1 cellular context compared by ENCODE assay signal in the genomic region with DNA sequence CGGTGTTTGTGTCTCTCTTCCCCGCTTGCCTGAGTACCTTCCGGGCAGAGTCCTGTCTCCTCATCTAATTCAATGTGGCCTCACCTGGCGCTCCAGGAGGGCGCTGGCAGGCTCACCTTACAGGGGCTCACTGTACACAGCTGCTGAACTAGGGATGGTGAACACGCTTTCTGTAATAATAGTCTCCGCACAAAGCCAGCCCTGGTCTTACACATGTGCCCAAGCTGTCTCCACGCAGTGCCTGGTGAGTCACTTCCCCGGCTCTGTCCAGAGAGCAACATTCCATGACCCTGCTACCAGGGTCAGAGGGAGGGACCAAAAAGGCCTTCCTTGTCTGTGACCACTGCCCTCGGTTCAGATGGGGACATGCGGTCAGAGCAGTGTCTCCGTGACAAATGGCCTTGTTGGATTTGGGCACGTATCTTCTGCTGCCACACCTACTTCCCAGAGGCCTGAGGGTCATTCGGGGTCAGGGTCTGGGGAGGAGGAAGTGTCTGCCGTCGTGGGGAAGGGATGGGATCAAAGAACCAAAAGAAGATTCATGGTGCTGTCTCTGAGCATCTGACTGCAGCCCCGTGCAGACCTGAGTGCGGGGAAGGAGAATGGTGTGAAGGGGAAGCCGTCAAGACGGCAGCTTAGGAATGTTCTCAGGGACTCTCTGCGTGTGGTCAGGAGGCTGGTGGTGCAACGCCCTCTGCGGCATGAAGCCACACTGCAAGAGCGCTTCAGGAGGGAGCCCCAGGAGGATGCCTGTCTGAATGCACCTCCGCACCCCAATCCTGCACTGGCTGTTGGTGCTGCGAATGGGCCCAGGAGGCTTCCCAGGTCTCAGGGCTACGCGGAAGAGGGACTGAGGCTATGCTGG.
TF ChIP-seq lines count a peak whose summit lies in the region.

No MANE protein-coding gene starts in this region.

TF ChIP-seq in WTC11, 78 proteins besides CTCF, POLR2A, EP300 and RAD21 (continued from another document):
- TF ChIP-seq, protein P1, sequence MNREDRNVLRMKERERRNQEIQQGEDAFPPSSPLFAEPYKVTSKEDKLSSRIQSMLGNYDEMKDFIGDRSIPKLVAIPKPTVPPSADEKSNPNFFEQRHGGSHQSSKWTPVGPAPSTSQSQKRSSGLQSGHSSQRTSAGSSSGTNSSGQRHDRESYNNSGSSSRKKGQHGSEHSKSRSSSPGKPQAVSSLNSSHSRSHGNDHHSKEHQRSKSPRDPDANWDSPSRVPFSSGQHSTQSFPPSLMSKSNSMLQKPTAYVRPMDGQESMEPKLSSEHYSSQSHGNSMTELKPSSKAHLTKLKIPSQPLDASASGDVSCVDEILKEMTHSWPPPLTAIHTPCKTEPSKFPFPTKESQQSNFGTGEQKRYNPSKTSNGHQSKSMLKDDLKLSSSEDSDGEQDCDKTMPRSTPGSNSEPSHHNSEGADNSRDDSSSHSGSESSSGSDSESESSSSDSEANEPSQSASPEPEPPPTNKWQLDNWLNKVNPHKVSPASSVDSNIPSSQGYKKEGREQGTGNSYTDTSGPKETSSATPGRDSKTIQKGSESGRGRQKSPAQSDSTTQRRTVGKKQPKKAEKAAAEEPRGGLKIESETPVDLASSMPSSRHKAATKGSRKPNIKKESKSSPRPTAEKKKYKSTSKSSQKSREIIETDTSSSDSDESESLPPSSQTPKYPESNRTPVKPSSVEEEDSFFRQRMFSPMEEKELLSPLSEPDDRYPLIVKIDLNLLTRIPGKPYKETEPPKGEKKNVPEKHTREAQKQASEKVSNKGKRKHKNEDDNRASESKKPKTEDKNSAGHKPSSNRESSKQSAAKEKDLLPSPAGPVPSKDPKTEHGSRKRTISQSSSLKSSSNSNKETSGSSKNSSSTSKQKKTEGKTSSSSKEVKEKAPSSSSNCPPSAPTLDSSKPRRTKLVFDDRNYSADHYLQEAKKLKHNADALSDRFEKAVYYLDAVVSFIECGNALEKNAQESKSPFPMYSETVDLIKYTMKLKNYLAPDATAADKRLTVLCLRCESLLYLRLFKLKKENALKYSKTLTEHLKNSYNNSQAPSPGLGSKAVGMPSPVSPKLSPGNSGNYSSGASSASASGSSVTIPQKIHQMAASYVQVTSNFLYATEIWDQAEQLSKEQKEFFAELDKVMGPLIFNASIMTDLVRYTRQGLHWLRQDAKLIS (CRISPR knock-in tag; IDR thresholded peaks at IDR 0.05; ENCODE audit: borderline replicate concordance) = no peak
- TF ChIP-seq SP1 (CRISPR knock-in tag; conservative IDR thresholded peaks at IDR 0.05) = no peak
- no peak for TF ChIP-seq TEAD1 (CRISPR knock-in tag; IDR thresholded peaks at IDR 0.05)
- TF ChIP-seq KAT7 (CRISPR knock-in tag; IDR thresholded peaks at IDR 0.05; ENCODE audit: borderline replicate concordance) = no peak
- TF ChIP-seq, protein P2, sequence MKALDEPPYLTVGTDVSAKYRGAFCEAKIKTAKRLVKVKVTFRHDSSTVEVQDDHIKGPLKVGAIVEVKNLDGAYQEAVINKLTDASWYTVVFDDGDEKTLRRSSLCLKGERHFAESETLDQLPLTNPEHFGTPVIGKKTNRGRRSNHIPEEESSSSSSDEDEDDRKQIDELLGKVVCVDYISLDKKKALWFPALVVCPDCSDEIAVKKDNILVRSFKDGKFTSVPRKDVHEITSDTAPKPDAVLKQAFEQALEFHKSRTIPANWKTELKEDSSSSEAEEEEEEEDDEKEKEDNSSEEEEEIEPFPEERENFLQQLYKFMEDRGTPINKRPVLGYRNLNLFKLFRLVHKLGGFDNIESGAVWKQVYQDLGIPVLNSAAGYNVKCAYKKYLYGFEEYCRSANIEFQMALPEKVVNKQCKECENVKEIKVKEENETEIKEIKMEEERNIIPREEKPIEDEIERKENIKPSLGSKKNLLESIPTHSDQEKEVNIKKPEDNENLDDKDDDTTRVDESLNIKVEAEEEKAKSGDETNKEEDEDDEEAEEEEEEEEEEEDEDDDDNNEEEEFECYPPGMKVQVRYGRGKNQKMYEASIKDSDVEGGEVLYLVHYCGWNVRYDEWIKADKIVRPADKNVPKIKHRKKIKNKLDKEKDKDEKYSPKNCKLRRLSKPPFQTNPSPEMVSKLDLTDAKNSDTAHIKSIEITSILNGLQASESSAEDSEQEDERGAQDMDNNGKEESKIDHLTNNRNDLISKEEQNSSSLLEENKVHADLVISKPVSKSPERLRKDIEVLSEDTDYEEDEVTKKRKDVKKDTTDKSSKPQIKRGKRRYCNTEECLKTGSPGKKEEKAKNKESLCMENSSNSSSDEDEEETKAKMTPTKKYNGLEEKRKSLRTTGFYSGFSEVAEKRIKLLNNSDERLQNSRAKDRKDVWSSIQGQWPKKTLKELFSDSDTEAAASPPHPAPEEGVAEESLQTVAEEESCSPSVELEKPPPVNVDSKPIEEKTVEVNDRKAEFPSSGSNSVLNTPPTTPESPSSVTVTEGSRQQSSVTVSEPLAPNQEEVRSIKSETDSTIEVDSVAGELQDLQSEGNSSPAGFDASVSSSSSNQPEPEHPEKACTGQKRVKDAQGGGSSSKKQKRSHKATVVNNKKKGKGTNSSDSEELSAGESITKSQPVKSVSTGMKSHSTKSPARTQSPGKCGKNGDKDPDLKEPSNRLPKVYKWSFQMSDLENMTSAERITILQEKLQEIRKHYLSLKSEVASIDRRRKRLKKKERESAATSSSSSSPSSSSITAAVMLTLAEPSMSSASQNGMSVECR (CRISPR knock-in tag; IDR thresholded peaks at IDR 0.05; ENCODE audit: borderline replicate concordance) = no peak
